ENCODE assay signal across 1 cellular context in the genomic region with DNA sequence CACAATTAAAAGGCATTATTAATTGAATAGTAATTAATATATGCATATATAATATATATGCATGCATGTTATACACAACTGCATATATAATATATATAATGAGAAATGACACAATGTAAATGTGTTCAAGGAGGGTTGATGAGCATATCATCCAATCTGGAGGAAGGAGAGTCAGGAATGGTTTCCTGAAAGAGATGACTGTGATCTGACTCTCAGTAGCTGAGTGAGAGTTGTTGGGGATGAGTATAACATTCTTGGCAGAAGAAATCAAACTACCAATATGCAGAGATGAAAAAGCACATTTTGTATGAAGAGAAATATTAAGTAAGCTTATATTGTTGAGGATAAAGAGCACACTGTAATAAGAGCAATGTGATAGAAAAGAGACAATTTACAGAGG.
TF ChIP-seq lines count a peak whose summit lies in the region.

No MANE protein-coding gene starts in this region.

TF ChIP-seq in SK-N-SH treated with all-trans-retinoic acid at 6 μM for 48 hours, 23 proteins besides CTCF, POLR2A, EP300 and RAD21 (continued from another document):
- TF ChIP-seq, protein P1, sequence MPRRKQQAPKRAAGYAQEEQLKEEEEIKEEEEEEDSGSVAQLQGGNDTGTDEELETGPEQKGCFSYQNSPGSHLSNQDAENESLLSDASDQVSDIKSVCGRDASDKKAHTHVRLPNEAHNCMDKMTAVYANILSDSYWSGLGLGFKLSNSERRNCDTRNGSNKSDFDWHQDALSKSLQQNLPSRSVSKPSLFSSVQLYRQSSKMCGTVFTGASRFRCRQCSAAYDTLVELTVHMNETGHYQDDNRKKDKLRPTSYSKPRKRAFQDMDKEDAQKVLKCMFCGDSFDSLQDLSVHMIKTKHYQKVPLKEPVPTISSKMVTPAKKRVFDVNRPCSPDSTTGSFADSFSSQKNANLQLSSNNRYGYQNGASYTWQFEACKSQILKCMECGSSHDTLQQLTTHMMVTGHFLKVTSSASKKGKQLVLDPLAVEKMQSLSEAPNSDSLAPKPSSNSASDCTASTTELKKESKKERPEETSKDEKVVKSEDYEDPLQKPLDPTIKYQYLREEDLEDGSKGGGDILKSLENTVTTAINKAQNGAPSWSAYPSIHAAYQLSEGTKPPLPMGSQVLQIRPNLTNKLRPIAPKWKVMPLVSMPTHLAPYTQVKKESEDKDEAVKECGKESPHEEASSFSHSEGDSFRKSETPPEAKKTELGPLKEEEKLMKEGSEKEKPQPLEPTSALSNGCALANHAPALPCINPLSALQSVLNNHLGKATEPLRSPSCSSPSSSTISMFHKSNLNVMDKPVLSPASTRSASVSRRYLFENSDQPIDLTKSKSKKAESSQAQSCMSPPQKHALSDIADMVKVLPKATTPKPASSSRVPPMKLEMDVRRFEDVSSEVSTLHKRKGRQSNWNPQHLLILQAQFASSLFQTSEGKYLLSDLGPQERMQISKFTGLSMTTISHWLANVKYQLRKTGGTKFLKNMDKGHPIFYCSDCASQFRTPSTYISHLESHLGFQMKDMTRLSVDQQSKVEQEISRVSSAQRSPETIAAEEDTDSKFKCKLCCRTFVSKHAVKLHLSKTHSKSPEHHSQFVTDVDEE (CRISPR knock-in tag; IDR thresholded peaks at IDR 0.05), result no peak
- TF ChIP-seq, protein P2, sequence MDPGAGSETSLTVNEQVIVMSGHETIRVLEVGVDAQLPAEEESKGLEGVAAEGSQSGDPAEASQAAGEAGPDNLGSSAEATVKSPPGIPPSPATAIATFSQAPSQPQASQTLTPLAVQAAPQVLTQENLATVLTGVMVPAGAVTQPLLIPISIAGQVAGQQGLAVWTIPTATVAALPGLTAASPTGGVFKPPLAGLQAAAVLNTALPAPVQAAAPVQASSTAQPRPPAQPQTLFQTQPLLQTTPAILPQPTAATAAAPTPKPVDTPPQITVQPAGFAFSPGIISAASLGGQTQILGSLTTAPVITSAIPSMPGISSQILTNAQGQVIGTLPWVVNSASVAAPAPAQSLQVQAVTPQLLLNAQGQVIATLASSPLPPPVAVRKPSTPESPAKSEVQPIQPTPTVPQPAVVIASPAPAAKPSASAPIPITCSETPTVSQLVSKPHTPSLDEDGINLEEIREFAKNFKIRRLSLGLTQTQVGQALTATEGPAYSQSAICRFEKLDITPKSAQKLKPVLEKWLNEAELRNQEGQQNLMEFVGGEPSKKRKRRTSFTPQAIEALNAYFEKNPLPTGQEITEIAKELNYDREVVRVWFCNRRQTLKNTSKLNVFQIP (CRISPR knock-in tag; IDR thresholded peaks at IDR 0.05; ENCODE audit: borderline replicate concordance, low read depth), result no peak
- TF ChIP-seq RARB (CRISPR knock-in tag; IDR thresholded peaks at IDR 0.05), result no peak
